ENCODE assay signal across 1 cellular context in the genomic region with DNA sequence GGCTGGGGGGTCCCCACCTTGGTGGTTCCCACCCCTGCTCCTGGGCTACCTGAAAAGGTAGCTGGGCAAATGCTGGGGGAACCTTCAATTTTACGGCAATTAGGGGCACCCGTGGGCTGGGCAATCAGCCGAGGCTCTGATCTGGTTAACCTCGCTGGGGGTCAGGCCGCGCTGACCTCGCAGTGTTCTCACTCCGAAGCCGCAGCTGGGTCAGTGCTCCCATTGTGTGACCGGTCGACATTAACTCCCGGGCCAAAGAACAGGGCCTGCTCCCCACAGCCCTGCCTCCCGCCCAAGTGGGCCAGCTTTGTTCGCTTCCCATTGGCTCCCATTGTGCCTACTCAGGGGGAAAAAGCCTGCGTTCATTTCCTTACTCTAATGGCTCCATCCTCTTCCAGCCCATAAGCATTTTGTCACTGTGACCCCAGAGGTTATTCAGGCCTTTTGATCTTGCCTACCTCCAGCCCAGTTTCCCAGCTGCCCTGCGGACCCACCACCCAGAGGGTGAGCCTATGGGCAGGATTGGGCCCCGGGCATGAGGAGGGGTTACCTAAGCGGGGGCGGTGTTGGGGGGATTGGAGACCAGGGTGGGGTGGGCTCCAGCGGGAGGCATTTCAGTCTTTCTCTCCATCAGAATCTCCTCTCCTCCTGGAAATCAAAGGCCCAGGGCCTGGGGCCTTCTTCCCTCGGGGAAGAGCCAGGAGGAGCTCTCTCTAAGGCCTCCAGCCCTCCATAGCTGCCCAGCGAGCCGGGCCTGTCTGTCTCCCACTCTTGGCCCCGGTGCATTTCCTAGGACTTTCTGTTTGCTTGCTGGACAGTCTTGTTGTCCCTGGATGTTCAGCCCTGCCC.
TF ChIP-seq lines count a peak whose summit lies in the region.

No MANE protein-coding gene starts in this region.

TF ChIP-seq in GM23338, 12 proteins besides CTCF, POLR2A, EP300 and RAD21 (continued from another document):
- TF ChIP-seq, protein P1, sequence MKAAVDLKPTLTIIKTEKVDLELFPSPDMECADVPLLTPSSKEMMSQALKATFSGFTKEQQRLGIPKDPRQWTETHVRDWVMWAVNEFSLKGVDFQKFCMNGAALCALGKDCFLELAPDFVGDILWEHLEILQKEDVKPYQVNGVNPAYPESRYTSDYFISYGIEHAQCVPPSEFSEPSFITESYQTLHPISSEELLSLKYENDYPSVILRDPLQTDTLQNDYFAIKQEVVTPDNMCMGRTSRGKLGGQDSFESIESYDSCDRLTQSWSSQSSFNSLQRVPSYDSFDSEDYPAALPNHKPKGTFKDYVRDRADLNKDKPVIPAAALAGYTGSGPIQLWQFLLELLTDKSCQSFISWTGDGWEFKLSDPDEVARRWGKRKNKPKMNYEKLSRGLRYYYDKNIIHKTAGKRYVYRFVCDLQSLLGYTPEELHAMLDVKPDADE (IDR thresholded peaks at IDR 0.05): no peak
- TF ChIP-seq, protein P2, sequence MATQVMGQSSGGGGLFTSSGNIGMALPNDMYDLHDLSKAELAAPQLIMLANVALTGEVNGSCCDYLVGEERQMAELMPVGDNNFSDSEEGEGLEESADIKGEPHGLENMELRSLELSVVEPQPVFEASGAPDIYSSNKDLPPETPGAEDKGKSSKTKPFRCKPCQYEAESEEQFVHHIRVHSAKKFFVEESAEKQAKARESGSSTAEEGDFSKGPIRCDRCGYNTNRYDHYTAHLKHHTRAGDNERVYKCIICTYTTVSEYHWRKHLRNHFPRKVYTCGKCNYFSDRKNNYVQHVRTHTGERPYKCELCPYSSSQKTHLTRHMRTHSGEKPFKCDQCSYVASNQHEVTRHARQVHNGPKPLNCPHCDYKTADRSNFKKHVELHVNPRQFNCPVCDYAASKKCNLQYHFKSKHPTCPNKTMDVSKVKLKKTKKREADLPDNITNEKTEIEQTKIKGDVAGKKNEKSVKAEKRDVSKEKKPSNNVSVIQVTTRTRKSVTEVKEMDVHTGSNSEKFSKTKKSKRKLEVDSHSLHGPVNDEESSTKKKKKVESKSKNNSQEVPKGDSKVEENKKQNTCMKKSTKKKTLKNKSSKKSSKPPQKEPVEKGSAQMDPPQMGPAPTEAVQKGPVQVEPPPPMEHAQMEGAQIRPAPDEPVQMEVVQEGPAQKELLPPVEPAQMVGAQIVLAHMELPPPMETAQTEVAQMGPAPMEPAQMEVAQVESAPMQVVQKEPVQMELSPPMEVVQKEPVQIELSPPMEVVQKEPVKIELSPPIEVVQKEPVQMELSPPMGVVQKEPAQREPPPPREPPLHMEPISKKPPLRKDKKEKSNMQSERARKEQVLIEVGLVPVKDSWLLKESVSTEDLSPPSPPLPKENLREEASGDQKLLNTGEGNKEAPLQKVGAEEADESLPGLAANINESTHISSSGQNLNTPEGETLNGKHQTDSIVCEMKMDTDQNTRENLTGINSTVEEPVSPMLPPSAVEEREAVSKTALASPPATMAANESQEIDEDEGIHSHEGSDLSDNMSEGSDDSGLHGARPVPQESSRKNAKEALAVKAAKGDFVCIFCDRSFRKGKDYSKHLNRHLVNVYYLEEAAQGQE (IDR thresholded peaks at IDR 0.05; ENCODE audit: unreplicated experiment): no peak
- TF ChIP-seq NANOG (IDR thresholded peaks at IDR 0.05; ENCODE audit: borderline replicate concordance) (no peak), EZH2 (IDR thresholded peaks at IDR 0.05; ENCODE audit: low read depth, unreplicated experiment) (no peak), POLR2AphosphoS5 (IDR thresholded peaks at IDR 0.05; ENCODE audit: low read depth) (no peak), ZNF331 (CRISPR knock-in tag; IDR thresholded peaks at IDR 0.05; ENCODE audit: low read depth) (no peak), ZNF114 (CRISPR knock-in tag; IDR thresholded peaks at IDR 0.05) (no peak)
